14 cellular contexts compared by ENCODE assay signal in the genomic region with DNA sequence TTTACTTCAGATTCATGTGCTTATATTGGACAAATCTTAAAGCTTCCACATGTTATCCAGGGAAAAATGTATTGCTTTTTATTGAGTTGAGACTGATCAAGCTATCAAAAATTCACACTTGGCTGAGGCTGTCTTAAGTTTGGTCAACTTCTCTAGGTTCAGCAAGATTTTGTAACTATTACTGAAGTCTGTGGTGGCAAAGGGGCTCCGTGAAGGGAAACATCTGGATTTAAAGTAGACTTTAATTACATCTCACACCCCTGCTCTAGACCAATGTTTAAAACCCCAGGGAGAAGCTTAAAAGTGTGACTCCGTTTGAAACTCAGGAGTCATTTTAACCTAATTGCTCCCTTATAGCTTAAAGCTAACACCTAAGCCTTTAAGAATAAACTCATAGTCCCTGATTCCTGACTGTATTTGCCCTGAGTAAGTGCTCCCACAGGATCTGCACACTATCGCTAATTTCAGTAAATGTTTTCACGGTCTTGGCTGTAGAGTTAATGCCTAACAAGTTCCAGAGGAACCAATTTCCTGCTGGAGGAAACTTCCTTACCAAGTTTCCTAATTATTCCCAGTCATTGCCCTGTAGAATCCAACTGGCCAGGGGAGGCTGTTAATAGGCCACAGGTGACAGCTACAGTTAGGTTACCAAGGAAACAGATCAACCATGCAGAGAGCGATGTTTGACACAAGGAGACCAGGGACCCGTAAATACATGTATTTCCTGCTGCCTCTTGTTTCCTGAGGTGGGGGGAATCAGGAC. TPM values are rescaled to one million over a fixed set of nuclear protein-coding genes. Genes with fewer than 3 reads are reported as not detected.
A peak's percentile ranks its signal among the peaks of the same experiment; 100 is the strongest.
DNase-seq lines count a peak whose midpoint lies in the region; ATAC-seq and TF ChIP-seq lines count a peak whose summit lies in the region.
"Had no signal": no experiment of that assay in that cellular context is flagged by ENCODE, and none has a peak within 500 bp of the region (broad histone marks: within the 10 kb centered on the region; RNA-seq: fewer than 3 reads in every experiment).

No MANE protein-coding gene starts in this region.

- ATAC-seq in HG03575 (IDR thresholded peaks at IDR 0.05; ENCODE audit: extremely low read depth, insufficient number of reproducible peaks, low FRiP score, unreplicated experiment) (peak; percentile 33), HG03025 (IDR thresholded peaks at IDR 0.05; ENCODE audit: low FRiP score, unreplicated experiment) (no peak), GM18909 (IDR thresholded peaks at IDR 0.05; ENCODE audit: poor library complexity, unreplicated experiment) (no peak)
- ATAC-seq: esophagus mucosa had no signal

- WGBS in esophagus muscularis mucosa: 21% methylated on average over 6 of the region's 6 CpGs

- no peak for TF ChIP-seq CTCF in esophagus muscularis mucosa (IDR thresholded peaks at IDR 0.05)

- no peak for TF ChIP-seq POLR2A in esophagus muscularis mucosa (IDR thresholded peaks at IDR 0.05; ENCODE audit: low read depth)

- H3K4me1 ChIP-seq in esophagus muscularis mucosa: peaks cover 0 to 7% (median 2%) of the 10 kb centered on the region in 4 donors

- H3K27ac ChIP-seq in esophagus muscularis mucosa (replicated peaks in 1 of 4): no peak overlapping the region
- H3K27ac ChIP-seq: stomach had no signal

- intact Hi-C loops in esophagus muscularis mucosa (cut with DNase I): no loop called here

- H3K9me3 ChIP-seq in esophagus muscularis mucosa: no peaks in the 10 kb centered on the region
- H3K9me3 ChIP-seq: stomach had no signal

- TF ChIP-seq EP300 in esophagus muscularis mucosa (IDR thresholded peaks at IDR 0.05): no peak

- H3K27me3 ChIP-seq in esophagus muscularis mucosa: peaks cover 0 to 3% (median 0%) of the 10 kb centered on the region in 4 donors
- H3K27me3 ChIP-seq: stomach had no signal

- H3K36me3 ChIP-seq in esophagus muscularis mucosa: no peaks in the 10 kb centered on the region
- H3K36me3 ChIP-seq: stomach had no signal

- no peak overlapping the region for H3K4me3 ChIP-seq in esophagus muscularis mucosa
- H3K4me3 ChIP-seq: stomach had no signal

- DNase-seq in NCI-H748 (lab: John Stamatoyannopoulos, UW; ENCODE audit: unreplicated experiment): peak; percentile 11
- DNase-seq in NCI-H748 treated with DMSO at 0.1 percent for 48 hours (lab: John Stamatoyannopoulos, UW): no peak
- peak; percentile 39 for DNase-seq in fibroblast of gingiva (ENCODE audit: low read depth)
- no peak for DNase-seq in esophagus muscularis mucosa (ENCODE audit: extremely low spot score)
- no peak for DNase-seq in NCI-H187 treated with DMSO at 0.1 percent for 48 hours (lab: John Stamatoyannopoulos, UW)
- DNase-seq: GOT3, stomach had no signal

RNA-seq across cellular contexts. Expression of a gene that starts 40.5 kb away (rescaled TPM):
- not detected for total RNA-seq in esophagus muscularis mucosa
- total RNA-seq: A172, esophagus mucosa, MCF 10A, neural crest cell had no signal

RNA-seq across cellular contexts. Expression of a gene that starts 50.9 kb away (rescaled TPM):
- not detected for total RNA-seq in esophagus muscularis mucosa
- total RNA-seq: A172, esophagus mucosa, MCF 10A, neural crest cell, stomach had no signal

RNA-seq across cellular contexts. Expression of a gene that starts 60.0 kb away (rescaled TPM):
- total RNA-seq in esophagus muscularis mucosa: not detected
- total RNA-seq: A172, esophagus mucosa, MCF 10A, neural crest cell had no signal

Comparison
In these comparisons a context has a peak if more than half of its experiments do, and no peak if none do; other contexts are left out.
1. DNase-seq: peak in NCI-H748 (single experiment) and fibroblast of gingiva (single experiment); none in NCI-H748 treated with DMSO at 0.1 percent for 48 hours (single experiment), esophagus muscularis mucosa (single experiment) and NCI-H187 treated with DMSO at 0.1 percent for 48 hours (single experiment).